Comparison of ENCODE assay signal across 17 cellular contexts in genomic region chr10:97805960-97806359, GRCh38. TPM values are rescaled to one million over a fixed set of nuclear protein-coding genes. Genes with fewer than 3 reads are reported as not detected.
DNase-seq lines count a peak whose midpoint lies in the region; ATAC-seq, FAIRE-seq and TF ChIP-seq lines count a peak whose summit lies in the region.
"Had no signal": no experiment of that assay in that cellular context is flagged by ENCODE, and none has a peak within 500 bp of the region (broad histone marks: within the 10 kb centered on the region; RNA-seq: fewer than 3 reads in every experiment).

No MANE protein-coding gene starts in this region.

- TF ChIP-seq CTCF in kidney (IDR thresholded peaks at IDR 0.05; ENCODE audit: borderline replicate concordance, extremely low read depth, insufficient read depth) (no peak), left lung (IDR thresholded peaks at IDR 0.05) (no peak)

- H3K9me3 ChIP-seq in kidney (ENCODE audit: control insufficient read depth in 1 of 2, low read length in 2 of 2) (no peaks in the 10 kb centered on the region), left lung (no peaks in the 10 kb centered on the region)

- intact Hi-C loops in kidney (cut with DNase I) (no loop called here), posterior vena cava (cut with DNase I) (no loop called here), left lung (cut with DNase I) (no loop called here)

- DNase-seq in NCI-H69 (lab: John Stamatoyannopoulos, UW) (peak; percentile 57), kidney (peak; percentile 12), posterior vena cava (ENCODE audit: low spot score) (peak; percentile 47), SHP77 treated with DMSO at 0.1 percent for 48 hours (lab: John Stamatoyannopoulos, UW) (no peak), NCI-H1436 treated with DMSO at 0.1 percent for 48 hours (lab: John Stamatoyannopoulos, UW) (no peak), left lung (no peak)
- DNase-seq: Calu3, DMS53, HCEC 1CT had no signal

- H3K9ac ChIP-seq in kidney (ENCODE audit: low read length in 2 of 2) = no peak overlapping the region

- H3K4me1 ChIP-seq in kidney (ENCODE audit: control insufficient read depth in 1 of 2, insufficient read depth in 1 of 2, low read depth in 1 of 2, low read length in 2 of 2) = no peaks in the 10 kb centered on the region
- no peaks in the 10 kb centered on the region for H3K4me1 ChIP-seq in left lung

- no peaks in the 10 kb centered on the region for H3K36me3 ChIP-seq in kidney (ENCODE audit: control insufficient read depth in 1 of 2, insufficient read depth in 2 of 2, low read length in 2 of 2)
- H3K36me3 ChIP-seq in left lung = no peaks in the 10 kb centered on the region

- no peak overlapping the region for H3K27ac ChIP-seq in kidney (ENCODE audit: low read depth in 2 of 2, low read length in 2 of 2)
- no peak overlapping the region for H3K27ac ChIP-seq in left lung

- H3K4me3 ChIP-seq in kidney (ENCODE audit: low read length in 2 of 2) (no peak overlapping the region), left lung (no peak overlapping the region)

- FAIRE-seq in kidney (lab: Jason Lieb, UNC) = no peak
- FAIRE-seq: GM12892, H1 had no signal

- ATAC-seq in left lung = no peak

- H3K27me3 ChIP-seq in left lung = peaks cover 0 to 18% of the 10 kb centered on the region in 2 donors

RNA-seq across cellular contexts. Expression of gene SFRP5, which starts 34.2 kb away (rescaled TPM):
- 0.31 TPM for total RNA-seq in kidney
- 0.22 TPM for polyA plus RNA-seq in kidney (ENCODE audit: insufficient read depth, low read depth, low replicate concordance)
- under 1 TPM; 0.38 to 0.56 TPM for total RNA-seq in posterior vena cava
- total RNA-seq in left lung = 1 to 10 TPM in 1 of 2 donors, under 1 TPM in 1; 0.24 to 1.9 TPM
- total RNA-seq: A172; A673; CD4-positive, alpha-beta memory T cell; G401 had no signal
- polyA plus RNA-seq: BJ; CD4-positive, alpha-beta memory T cell had no signal

RNA-seq across cellular contexts. Expression of gene GOLGA7B, which starts 43.7 kb away (rescaled TPM):
- total RNA-seq in kidney (0.50 TPM), posterior vena cava (under 1 TPM; 0.19 TPM), left lung (1 to 10 TPM in 1 of 2 donors, under 1 TPM in 1; 0.68 to 1.9 TPM)
- not detected for polyA plus RNA-seq in kidney (ENCODE audit: insufficient read depth, low read depth, low replicate concordance)
- total RNA-seq: G401, H7 had no signal

Comparison
In these comparisons a context has a peak if more than half of its experiments do, and no peak if none do; other contexts are left out.
1. DNase-seq: peak in NCI-H69 (single experiment), kidney (single experiment) and posterior vena cava (single experiment); none in SHP77 treated with DMSO at 0.1 percent for 48 hours (single experiment), NCI-H1436 treated with DMSO at 0.1 percent for 48 hours (single experiment) and left lung (0 of 2).